8 cellular contexts compared by ENCODE assay signal in the genomic region with DNA sequence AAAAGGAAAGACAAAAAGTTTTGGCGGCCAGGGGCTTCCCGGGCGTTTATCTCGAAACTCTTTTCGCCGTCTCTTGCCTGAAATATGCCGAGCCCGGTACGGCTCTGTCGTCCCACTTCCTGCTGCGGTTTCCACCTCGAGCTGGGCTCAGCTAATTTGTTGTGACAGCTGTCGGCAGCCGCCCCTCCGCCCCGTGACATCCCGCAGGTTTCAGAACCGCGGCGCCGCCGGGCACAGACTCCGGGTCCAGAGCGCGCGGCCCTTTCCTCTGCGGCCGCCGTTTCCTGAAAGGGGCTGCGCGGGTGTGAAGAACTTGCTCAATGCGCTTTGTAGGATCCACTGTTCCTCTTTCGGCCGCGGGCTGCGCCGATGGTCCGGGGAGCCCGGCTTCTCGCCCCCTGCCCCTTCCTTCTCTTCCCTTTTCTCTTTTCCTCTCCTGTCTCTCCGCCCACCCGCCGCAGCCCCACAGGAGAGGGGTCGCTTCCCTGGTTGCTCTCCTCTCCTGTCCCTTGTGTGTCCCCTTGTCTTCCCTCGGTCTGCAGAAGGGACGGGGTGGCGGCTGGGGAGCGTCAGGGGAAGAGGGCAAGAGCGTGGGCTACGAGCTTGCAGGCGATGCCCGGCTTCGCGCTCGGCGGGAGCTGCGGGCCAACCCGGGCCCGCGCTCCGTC. TPM values are rescaled to one million over a fixed set of nuclear protein-coding genes. Genes with fewer than 3 reads are reported as not detected.
DNase-seq lines count a peak whose midpoint lies in the region; ATAC-seq, FAIRE-seq and TF ChIP-seq lines count a peak whose summit lies in the region.

No MANE protein-coding gene starts in this region.

- peak; percentile 49 for ATAC-seq in HG03378 (IDR thresholded peaks at IDR 0.05; ENCODE audit: unreplicated experiment)

- peak overlapping the region; percentile 97 for H3K4me2 ChIP-seq in parathyroid adenoma (ENCODE audit: low read length)

- in situ Hi-C loops in transverse colon (cut with MboI; ENCODE audit: low pct_ligation_motif_present in 1 of 4, low pct_unique_long_range_greater_than_20kb in 1 of 4, low sequenced_read_pairs in 3 of 4) = no loop called here

- H3K27ac ChIP-seq in parathyroid adenoma (peak overlapping the region; percentile 61), transverse colon (peak overlapping the region; percentile 97 to 99 (median 99))

- DNase-seq in AML-193 (lab: John Stamatoyannopoulos, UW) (peak; percentile 95 to 97), GM19239 (ENCODE audit: insufficient read length, low spot score) (peak; percentile 70), SHP77 treated with DMSO at 0.1 percent for 48 hours (lab: John Stamatoyannopoulos, UW) (peak; percentile 24), activated gamma-delta T cell (lab: John Stamatoyannopoulos, UW) (peak; percentile 88), germinal center (ENCODE audit: low spot score) (peak; percentile 60), transverse colon (peak; percentile 86)

- peak overlapping the region; percentile 74 for H3K4me3 ChIP-seq in parathyroid adenoma (ENCODE audit: low read depth, low read length)
- peak overlapping the region; percentile 83 to 99 (median 98) for H3K4me3 ChIP-seq in transverse colon

- peak overlapping the region; percentile 85 for H2AFZ ChIP-seq in parathyroid adenoma

- H3K27me3 ChIP-seq in parathyroid adenoma (ENCODE audit: control insufficient read depth, insufficient read depth, low read length) (no peaks in the 10 kb centered on the region), transverse colon (no peaks in the 10 kb centered on the region)

- H3K4me1 ChIP-seq in parathyroid adenoma (peaks cover 10% of the 10 kb centered on the region), transverse colon (peaks cover 30 to 81% (median 68%) of the 10 kb centered on the region in 4 donors)

- TF ChIP-seq EP300 in transverse colon (IDR thresholded peaks at IDR 0.05; ENCODE audit: low read depth) = no peak

- 0% methylated on average over 1 to 50 of the region's 61 CpGs for WGBS in transverse colon (ENCODE audit: low coverage in 1 of 2), 2 donors

- H3K9me3 ChIP-seq in parathyroid adenoma (ENCODE audit: control insufficient read depth, low read length) (no peaks in the 10 kb centered on the region), transverse colon (no peaks in the 10 kb centered on the region)

- TF ChIP-seq POLR2A in transverse colon (IDR thresholded peaks at IDR 0.05) = no peak

- intact Hi-C loops in transverse colon (cut with DNase I; ENCODE audit: low total_unique reads) = no loop called here

- H3K9ac ChIP-seq in parathyroid adenoma = peak overlapping the region; percentile 47

- peak; percentile 56 for FAIRE-seq in GM19239 (lab: Jason Lieb, UNC)

- TF ChIP-seq CTCF in parathyroid adenoma (IDR thresholded peaks at IDR 0.05) (no peak), transverse colon (IDR thresholded peaks at IDR 0.05) (no peak)

- H3K36me3 ChIP-seq in parathyroid adenoma (ENCODE audit: control insufficient read depth, insufficient read depth, low read length) (no peaks in the 10 kb centered on the region), transverse colon (no peaks in the 10 kb centered on the region)

- no peaks in the 10 kb centered on the region for H3K79me2 ChIP-seq in parathyroid adenoma

RNA-seq across cellular contexts. Expression of a gene that starts 0.6 kb away (rescaled TPM):
- 100 to 1,000 TPM in 1 of 4 donors, 10 to 100 TPM in 2, 1 to 10 TPM in 1; 9.8 to 113 (median 18.1) TPM for total RNA-seq in transverse colon

RNA-seq across cellular contexts. Expression of a gene that starts 32.0 kb away (rescaled TPM):
- total RNA-seq in transverse colon = 1 to 10 TPM in 2 of 4 donors, under 1 TPM in 1, not detected in 1; 0.32 to 7.9 (median 7.0) TPM

Comparison
In these comparisons a context has a peak if more than half of its experiments do, and no peak if none do; other contexts are left out.
1. Peak in every context shown above with its lines: DNase-seq, ATAC-seq, H3K4me3 ChIP-seq and H3K27ac ChIP-seq.
2. DNase-seq: peak in every context shown above with its lines; median percentile 96 in AML-193; 88 in activated gamma-delta T cell; 86 in transverse colon; 70 in GM19239; 60 in germinal center; 24 in SHP77 treated with DMSO at 0.1 percent for 48 hours.